In the genomic region with DNA sequence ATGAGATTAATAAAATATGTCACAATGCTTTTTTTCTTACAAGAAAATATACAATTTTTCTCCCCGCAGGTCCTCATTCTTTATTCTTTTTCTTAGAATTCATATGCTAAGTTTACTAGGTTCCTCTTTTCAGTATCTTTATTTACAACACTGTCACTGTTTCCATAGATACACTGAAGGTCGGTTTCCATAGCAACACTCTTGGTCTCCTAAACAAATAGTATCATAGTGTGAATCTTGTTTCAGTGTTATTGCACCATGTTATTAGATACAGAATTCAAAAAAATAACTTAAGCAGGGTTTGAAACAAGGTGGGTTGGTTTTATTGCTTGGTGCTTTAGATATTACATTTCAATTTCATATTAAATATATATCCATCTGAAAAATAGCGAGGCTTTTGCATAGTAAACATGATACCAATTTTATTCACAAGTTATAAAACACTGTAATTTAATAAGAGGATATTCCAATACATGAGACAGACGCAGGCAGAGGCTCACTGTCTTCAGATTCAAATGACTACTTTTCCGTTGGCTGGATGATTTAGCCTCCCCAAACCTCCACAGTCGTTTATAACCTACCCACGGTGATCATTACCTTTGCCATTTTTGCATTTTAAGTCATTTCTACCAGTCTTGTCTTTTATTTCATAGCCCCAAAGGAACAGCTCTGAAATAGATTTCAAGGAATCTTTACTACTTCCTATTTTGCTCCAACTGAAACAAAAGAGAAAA, we compare ENCODE assay signal across 1 cellular context.
TF ChIP-seq lines count a peak whose summit lies in the region.

No MANE protein-coding gene starts in this region.

TF ChIP-seq in GM12878, 131 proteins besides CTCF, POLR2A, EP300 and RAD21 (continued from another document and continues in another):
- TF ChIP-seq, protein P1, sequence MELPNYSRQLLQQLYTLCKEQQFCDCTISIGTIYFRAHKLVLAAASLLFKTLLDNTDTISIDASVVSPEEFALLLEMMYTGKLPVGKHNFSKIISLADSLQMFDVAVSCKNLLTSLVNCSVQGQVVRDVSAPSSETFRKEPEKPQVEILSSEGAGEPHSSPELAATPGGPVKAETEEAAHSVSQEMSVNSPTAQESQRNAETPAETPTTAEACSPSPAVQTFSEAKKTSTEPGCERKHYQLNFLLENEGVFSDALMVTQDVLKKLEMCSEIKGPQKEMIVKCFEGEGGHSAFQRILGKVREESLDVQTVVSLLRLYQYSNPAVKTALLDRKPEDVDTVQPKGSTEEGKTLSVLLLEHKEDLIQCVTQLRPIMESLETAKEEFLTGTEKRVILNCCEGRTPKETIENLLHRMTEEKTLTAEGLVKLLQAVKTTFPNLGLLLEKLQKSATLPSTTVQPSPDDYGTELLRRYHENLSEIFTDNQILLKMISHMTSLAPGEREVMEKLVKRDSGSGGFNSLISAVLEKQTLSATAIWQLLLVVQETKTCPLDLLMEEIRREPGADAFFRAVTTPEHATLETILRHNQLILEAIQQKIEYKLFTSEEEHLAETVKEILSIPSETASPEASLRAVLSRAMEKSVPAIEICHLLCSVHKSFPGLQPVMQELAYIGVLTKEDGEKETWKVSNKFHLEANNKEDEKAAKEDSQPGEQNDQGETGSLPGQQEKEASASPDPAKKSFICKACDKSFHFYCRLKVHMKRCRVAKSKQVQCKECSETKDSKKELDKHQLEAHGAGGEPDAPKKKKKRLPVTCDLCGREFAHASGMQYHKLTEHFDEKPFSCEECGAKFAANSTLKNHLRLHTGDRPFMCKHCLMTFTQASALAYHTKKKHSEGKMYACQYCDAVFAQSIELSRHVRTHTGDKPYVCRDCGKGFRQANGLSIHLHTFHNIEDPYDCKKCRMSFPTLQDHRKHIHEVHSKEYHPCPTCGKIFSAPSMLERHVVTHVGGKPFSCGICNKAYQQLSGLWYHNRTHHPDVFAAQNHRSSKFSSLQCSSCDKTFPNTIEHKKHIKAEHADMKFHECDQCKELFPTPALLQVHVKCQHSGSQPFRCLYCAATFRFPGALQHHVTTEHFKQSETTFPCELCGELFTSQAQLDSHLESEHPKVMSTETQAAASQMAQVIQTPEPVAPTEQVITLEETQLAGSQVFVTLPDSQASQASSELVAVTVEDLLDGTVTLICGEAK (IDR thresholded peaks at IDR 0.05; ENCODE audit: borderline replicate concordance) = peak; percentile 80; the same call in 1 of the 2 replicates
- TF ChIP-seq PKNOX1 (IDR thresholded peaks at IDR 0.05) (peak; percentile 40), ZNF384 (IDR thresholded peaks at IDR 0.05; ENCODE audit: borderline replicate concordance, low read depth, low read length) (peak; percentile 20; the same call in 1 of the 2 replicates), CEBPB (IDR thresholded peaks at IDR 0.05; ENCODE audit: borderline replicate concordance in 1 of 2, low read depth in 2 of 2, low read length in 2 of 2) (peak in 1 of 2 experiments; percentile 28; a peak in 1 of 4 replicates), MEF2A (IDR thresholded peaks at IDR 0.05; ENCODE audit: insufficient read depth, low read depth, low read length) (peak; percentile 59; the same call in 1 of the 2 replicates), IKZF1 (conservative IDR thresholded peaks at IDR 0.05) (no peak), MTA2 (IDR thresholded peaks at IDR 0.05; ENCODE audit: low read depth) (peak; percentile 72), TCF7 (IDR thresholded peaks at IDR 0.05; ENCODE audit: borderline replicate concordance) (0 out of 2 replicates have a peak, but pooled peaks have one; percentile 13), BCL11A (IDR thresholded peaks at IDR 0.05; ENCODE audit: low read depth, low read length) (peak; percentile 37; the same call in 1 of the 2 replicates), NFXL1 (IDR thresholded peaks at IDR 0.05; ENCODE audit: borderline replicate concordance) (no peak), KDM1A (IDR thresholded peaks at IDR 0.05; ENCODE audit: borderline replicate concordance) (no peak), STAT1 (conservative IDR thresholded peaks at IDR 0.05) (no peak), ZNF24 (IDR thresholded peaks at IDR 0.05) (peak; percentile 72; the same call in 1 of the 2 replicates), REST (IDR thresholded peaks at IDR 0.05; ENCODE audit: low read depth, low read length) (no peak), BACH1 (IDR thresholded peaks at IDR 0.05; ENCODE audit: borderline replicate concordance) (peak; percentile 21; the same call in 1 of the 2 replicates), ZBTB4 (CRISPR knock-in tag; IDR thresholded peaks at IDR 0.05) (0 out of 2 replicates have a peak, but pooled peaks have one; percentile 27), CHD2 (IDR thresholded peaks at IDR 0.05; ENCODE audit: borderline replicate concordance, low read depth, low read length) (peak; percentile 70; the same call in 1 of the 2 replicates), ESRRA (IDR thresholded peaks at IDR 0.05; ENCODE audit: low read length) (no peak), IKZF2 (IDR thresholded peaks at IDR 0.05) (peak in 1 of 2 experiments; percentile 30; a peak in 1 of 4 replicates), ATF7 (IDR thresholded peaks at IDR 0.05; ENCODE audit: low read depth) (peak; percentile 84), POU2F2 (IDR thresholded peaks at IDR 0.05; ENCODE audit: borderline replicate concordance, low read depth, low read length) (peak; percentile 24; the same call in 1 of the 3 replicates), CREM (IDR thresholded peaks at IDR 0.05; ENCODE audit: low read depth) (peak; percentile 51; the same call in 1 of the 2 replicates), ZBED1 (IDR thresholded peaks at IDR 0.05; ENCODE audit: borderline replicate concordance) (0 out of 2 replicates have a peak, but pooled peaks have one; percentile 27)
- TF ChIP-seq, protein P2, sequence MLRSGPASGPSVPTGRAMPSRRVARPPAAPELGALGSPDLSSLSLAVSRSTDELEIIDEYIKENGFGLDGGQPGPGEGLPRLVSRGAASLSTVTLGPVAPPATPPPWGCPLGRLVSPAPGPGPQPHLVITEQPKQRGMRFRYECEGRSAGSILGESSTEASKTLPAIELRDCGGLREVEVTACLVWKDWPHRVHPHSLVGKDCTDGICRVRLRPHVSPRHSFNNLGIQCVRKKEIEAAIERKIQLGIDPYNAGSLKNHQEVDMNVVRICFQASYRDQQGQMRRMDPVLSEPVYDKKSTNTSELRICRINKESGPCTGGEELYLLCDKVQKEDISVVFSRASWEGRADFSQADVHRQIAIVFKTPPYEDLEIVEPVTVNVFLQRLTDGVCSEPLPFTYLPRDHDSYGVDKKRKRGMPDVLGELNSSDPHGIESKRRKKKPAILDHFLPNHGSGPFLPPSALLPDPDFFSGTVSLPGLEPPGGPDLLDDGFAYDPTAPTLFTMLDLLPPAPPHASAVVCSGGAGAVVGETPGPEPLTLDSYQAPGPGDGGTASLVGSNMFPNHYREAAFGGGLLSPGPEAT (IDR thresholded peaks at IDR 0.05; ENCODE audit: low read depth) = peak; percentile 60; the same call in 1 of the 2 replicates
- TF ChIP-seq, protein P3, sequence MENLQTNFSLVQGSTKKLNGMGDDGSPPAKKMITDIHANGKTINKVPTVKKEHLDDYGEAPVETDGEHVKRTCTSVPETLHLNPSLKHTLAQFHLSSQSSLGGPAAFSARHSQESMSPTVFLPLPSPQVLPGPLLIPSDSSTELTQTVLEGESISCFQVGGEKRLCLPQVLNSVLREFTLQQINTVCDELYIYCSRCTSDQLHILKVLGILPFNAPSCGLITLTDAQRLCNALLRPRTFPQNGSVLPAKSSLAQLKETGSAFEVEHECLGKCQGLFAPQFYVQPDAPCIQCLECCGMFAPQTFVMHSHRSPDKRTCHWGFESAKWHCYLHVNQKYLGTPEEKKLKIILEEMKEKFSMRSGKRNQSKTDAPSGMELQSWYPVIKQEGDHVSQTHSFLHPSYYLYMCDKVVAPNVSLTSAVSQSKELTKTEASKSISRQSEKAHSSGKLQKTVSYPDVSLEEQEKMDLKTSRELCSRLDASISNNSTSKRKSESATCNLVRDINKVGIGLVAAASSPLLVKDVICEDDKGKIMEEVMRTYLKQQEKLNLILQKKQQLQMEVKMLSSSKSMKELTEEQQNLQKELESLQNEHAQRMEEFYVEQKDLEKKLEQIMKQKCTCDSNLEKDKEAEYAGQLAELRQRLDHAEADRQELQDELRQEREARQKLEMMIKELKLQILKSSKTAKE (IDR thresholded peaks at IDR 0.05; ENCODE audit: low read depth, poor library complexity, severe bottlenecking) = peak; percentile 55
- TF ChIP-seq, protein P4, sequence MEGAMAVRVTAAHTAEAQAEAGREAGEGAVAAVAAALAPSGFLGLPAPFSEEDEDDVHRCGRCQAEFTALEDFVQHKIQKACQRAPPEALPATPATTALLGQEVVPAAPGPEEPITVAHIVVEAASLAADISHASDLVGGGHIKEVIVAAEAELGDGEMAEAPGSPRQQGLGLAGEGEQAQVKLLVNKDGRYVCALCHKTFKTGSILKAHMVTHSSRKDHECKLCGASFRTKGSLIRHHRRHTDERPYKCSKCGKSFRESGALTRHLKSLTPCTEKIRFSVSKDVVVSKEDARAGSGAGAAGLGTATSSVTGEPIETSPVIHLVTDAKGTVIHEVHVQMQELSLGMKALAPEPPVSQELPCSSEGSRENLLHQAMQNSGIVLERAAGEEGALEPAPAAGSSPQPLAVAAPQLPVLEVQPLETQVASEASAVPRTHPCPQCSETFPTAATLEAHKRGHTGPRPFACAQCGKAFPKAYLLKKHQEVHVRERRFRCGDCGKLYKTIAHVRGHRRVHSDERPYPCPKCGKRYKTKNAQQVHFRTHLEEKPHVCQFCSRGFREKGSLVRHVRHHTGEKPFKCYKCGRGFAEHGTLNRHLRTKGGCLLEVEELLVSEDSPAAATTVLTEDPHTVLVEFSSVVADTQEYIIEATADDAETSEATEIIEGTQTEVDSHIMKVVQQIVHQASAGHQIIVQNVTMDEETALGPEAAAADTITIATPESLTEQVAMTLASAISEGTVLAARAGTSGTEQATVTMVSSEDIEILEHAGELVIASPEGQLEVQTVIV (IDR thresholded peaks at IDR 0.05; ENCODE audit: borderline replicate concordance, partially characterized antibody) = no peak
- TF ChIP-seq, protein P5, sequence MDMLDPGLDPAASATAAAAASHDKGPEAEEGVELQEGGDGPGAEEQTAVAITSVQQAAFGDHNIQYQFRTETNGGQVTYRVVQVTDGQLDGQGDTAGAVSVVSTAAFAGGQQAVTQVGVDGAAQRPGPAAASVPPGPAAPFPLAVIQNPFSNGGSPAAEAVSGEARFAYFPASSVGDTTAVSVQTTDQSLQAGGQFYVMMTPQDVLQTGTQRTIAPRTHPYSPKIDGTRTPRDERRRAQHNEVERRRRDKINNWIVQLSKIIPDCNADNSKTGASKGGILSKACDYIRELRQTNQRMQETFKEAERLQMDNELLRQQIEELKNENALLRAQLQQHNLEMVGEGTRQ (IDR thresholded peaks at IDR 0.05; ENCODE audit: borderline replicate concordance, low read depth, low read length) = no peak
- TF ChIP-seq, protein P6, sequence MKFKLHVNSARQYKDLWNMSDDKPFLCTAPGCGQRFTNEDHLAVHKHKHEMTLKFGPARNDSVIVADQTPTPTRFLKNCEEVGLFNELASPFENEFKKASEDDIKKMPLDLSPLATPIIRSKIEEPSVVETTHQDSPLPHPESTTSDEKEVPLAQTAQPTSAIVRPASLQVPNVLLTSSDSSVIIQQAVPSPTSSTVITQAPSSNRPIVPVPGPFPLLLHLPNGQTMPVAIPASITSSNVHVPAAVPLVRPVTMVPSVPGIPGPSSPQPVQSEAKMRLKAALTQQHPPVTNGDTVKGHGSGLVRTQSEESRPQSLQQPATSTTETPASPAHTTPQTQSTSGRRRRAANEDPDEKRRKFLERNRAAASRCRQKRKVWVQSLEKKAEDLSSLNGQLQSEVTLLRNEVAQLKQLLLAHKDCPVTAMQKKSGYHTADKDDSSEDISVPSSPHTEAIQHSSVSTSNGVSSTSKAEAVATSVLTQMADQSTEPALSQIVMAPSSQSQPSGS (IDR thresholded peaks at IDR 0.05; ENCODE audit: low read length) = peak; percentile 44; the same call in 1 of the 2 replicates
